In genomic region chr18:34723143-34723542, GRCh38 we compare ENCODE assay signal across 1 cellular context.
TF ChIP-seq lines count a peak whose summit lies in the region.

No MANE protein-coding gene starts in this region.

TF ChIP-seq in HepG2, 621 proteins besides CTCF, POLR2A, EP300 and RAD21:
- TF ChIP-seq MAFF (IDR thresholded peaks at IDR 0.05; ENCODE audit: low read depth, low read length) (no peak), FOXA1 (IDR thresholded peaks at IDR 0.05) (no peak), FOXA1 (CRISPR knock-in tag; IDR thresholded peaks at IDR 0.05) (0 out of 2 replicates have a peak, but pooled peaks have one; percentile 13), YEATS4 (CRISPR knock-in tag; IDR thresholded peaks at IDR 0.05; ENCODE audit: borderline replicate concordance) (no peak)
